ENCODE assay signal across 31 cellular contexts in the genomic region with DNA sequence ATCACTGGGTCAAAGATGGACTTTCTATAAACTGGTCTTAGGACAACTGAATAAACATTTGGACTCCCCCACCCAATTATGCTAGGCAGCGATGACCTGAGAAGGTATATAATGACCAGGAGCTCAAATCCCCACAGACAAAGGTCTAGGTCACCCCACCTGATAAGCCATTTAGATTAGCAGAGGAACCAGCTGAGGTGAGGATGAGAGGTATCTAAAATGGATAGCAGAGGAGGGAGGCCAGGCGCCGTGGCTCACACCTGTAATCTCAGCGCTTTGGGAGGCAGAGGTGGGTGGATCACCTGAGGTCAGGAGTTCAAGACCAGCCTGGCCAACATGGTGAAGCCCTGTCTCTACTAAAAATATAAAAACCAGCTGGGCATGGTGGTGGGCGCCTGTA. TPM values are rescaled to one million over a fixed set of nuclear protein-coding genes. Genes with fewer than 3 reads are reported as not detected.
"Had no signal": no experiment of that assay in that cellular context is flagged by ENCODE, and none has a peak within 500 bp of the region (broad histone marks: within the 10 kb centered on the region; RNA-seq: fewer than 3 reads in every experiment).

No MANE protein-coding gene starts in this region.

- H3K36me3 ChIP-seq: breast epithelium had no signal

- H3K4me1 ChIP-seq: breast epithelium had no signal

- H3K27me3 ChIP-seq: adrenal gland, body of pancreas, brain microvascular endothelial cell, breast epithelium had no signal

- DNase-seq: activated B cell treated with CpG ODN at 0.5 μM for 24 hours; activated CD4-positive, alpha-beta memory T cell treated with anti-CD3 and anti-CD28 coated beads for 36 hours; activated CD4-positive, alpha-beta T cell treated with anti-CD3 and anti-CD28 coated beads for 4 hours; activated CD4-positive, alpha-beta T cell treated with anti-CD3 and anti-CD28 coated beads, Interleukin-2, amount 10 ng/mL, durations not matched to agents 24 days and 14 days; activated CD4-positive, alpha-beta T cell treated with anti-CD3 and anti-CD28 coated beads, Interleukin-2, amount 50 U/mL, for 1 hour; activated CD4-positive, alpha-beta T cell treated with anti-CD3 and anti-CD28 coated beads, Interleukin-2, amount 50 U/mL, for 4 hours; activated CD4-positive, CD25-positive, alpha-beta regulatory T cell treated with anti-CD3 and anti-CD28 coated beads, Interleukin-2, amount 50 U/mL, for 72 hours; activated CD8-positive, alpha-beta memory T cell treated with anti-CD3 and anti-CD28 coated beads, Interleukin-2, amount 50 U/mL, for 4 hours; activated CD8-positive, alpha-beta T cell treated with anti-CD3 and anti-CD28 coated beads for 36 hours; activated gamma-delta T cell treated with Interleukin-2 at 50 U/mL for 16 hours; activated naive CD4-positive, alpha-beta T cell; activated naive CD4-positive, alpha-beta T cell treated with anti-CD3 and anti-CD28 coated beads for 36 hours; activated naive CD4-positive, alpha-beta T cell treated with anti-CD3 and anti-CD28 coated beads, Interleukin-2, amount 50 U/mL, for 16 hours; activated naive CD8-positive, alpha-beta T cell treated with anti-CD3 and anti-CD28 coated beads for 36 hours; activated T-cell treated with anti-CD3 and anti-CD28 coated beads for 4 hours; activated T-cell treated with anti-CD3 and anti-CD28 coated beads, Interleukin-2, amount 50 U/mL, for 1 hour; activated T-cell treated with anti-CD3 and anti-CD28 coated beads, Interleukin-2, amount 50 U/mL, for 4 hours; activated T-cell treated with anti-CD3 and anti-CD28 coated beads, Interleukin-2, amount 50 U/mL, for 72 hours; adrenal gland; amniotic stem cell; aorta; body of pancreas; brain microvascular endothelial cell; central memory CD4-positive, alpha-beta T cell; T-helper 1 cell; T-helper 2 cell; T-helper 9 cell had no signal

- H3K9me3 ChIP-seq: adrenal gland, body of pancreas, breast epithelium had no signal

- ATAC-seq: activated CD8-positive, alpha-beta T cell treated with anti-CD3 and anti-CD28 coated beads for 36 hours; activated naive CD4-positive, alpha-beta T cell treated with anti-CD3 and anti-CD28 coated beads, Interleukin-2, amount 50 U/mL, for 72 hours; activated T-cell treated with anti-CD3 and anti-CD28 coated beads, Interleukin-2, amount 50 U/mL, for 4 hours; activated T-cell treated with anti-CD3 and anti-CD28 coated beads, Interleukin-2, amount 50 U/mL, for 72 hours; activated T-helper 17 cell treated with anti-CD3 and anti-CD28 coated beads, Interleukin-2, amount 50 U/mL, for 72 hours; body of pancreas had no signal

- H3K4me3 ChIP-seq: adrenal gland, body of pancreas, breast epithelium had no signal

- H3K27ac ChIP-seq: brain microvascular endothelial cell, breast epithelium had no signal

RNA-seq across cellular contexts. Expression of a gene that starts 51.5 kb away (rescaled TPM):
- total RNA-seq: activated CD4-positive, alpha-beta memory T cell treated with anti-CD3 and anti-CD28 coated beads for 36 hours; activated CD4-positive, alpha-beta T cell treated with anti-CD3 and anti-CD28 coated beads, Interleukin-2, amount 10 ng/mL, durations not matched to agents 24 days and 14 days; activated naive CD4-positive, alpha-beta T cell treated with anti-CD3 and anti-CD28 coated beads for 36 hours; activated T-helper 1 cell treated with anti-CD3 and anti-CD28 coated beads, Interleukin-12 subunit alpha, Interleukin-12 subunit beta, Interleukin-2, Interleukin-4 antibody, amounts not matched to agents 30 ng/mL and 10 ng/mL and 1 ng/mL, durations not matched to agents 14 hours and 24 hours and 36 hours; aorta had no signal
- polyA plus RNA-seq: aorta had no signal
